In genomic region chr6:166502453-166502852, GRCh38 we compare ENCODE assay signal across 20 cellular contexts.
DNase-seq lines count a peak whose midpoint lies in the region; ATAC-seq and TF ChIP-seq lines count a peak whose summit lies in the region.
"Had no signal": no experiment of that assay in that cellular context is flagged by ENCODE, and none has a peak within 500 bp of the region (broad histone marks: within the 10 kb centered on the region; RNA-seq: fewer than 3 reads in every experiment).

No MANE protein-coding gene starts in this region.

- 45 to 62% (median 56%) methylated on average over 14 of the region's 14 CpGs for WGBS in heart left ventricle, 4 donors
- WGBS in neuronal stem cell (ENCODE audit: extremely low coverage in 2 of 2, insufficient read length in 2 of 2, insufficient replicate concordance in 1 of 2), 2 donors, result no CpG with 5 or more reads among the region's 14 CpGs

- no peaks in the 10 kb centered on the region for H3K9me3 Mint-ChIP-seq in type B pancreatic cell
- H3K9me3 Mint-ChIP-seq: HFFc6 had no signal

- H3K4me3 ChIP-seq in heart left ventricle (no peak overlapping the region), neuronal stem cell (ENCODE audit: low read length in 2 of 2) (no peak overlapping the region)

- H4K8ac ChIP-seq in neuronal stem cell (ENCODE audit: low read depth, low read length), result no peak overlapping the region

- H3K14ac ChIP-seq in neuronal stem cell (ENCODE audit: low read length), result no peak overlapping the region

- H3K4me1 ChIP-seq in heart left ventricle (peaks cover 0 to 7% (median 0%) of the 10 kb centered on the region in 12 donors), neuronal stem cell (ENCODE audit: control insufficient read depth in 2 of 2, insufficient read depth in 1 of 2, low read depth in 1 of 2, low read length in 2 of 2) (peaks cover 0 to 3% of the 10 kb centered on the region in 2 donors)

- ATAC-seq in heart left ventricle (peak; percentile 56 to 87 (median 78)), GM19324 (IDR thresholded peaks at IDR 0.05; ENCODE audit: low FRiP score, unreplicated experiment) (no peak)
- ATAC-seq: HepG2, Panc1 had no signal

- no peak overlapping the region for H3K4me2 ChIP-seq in neuronal stem cell (ENCODE audit: insufficient read depth, low read length, poor library complexity, severe bottlenecking)

- H3K27ac ChIP-seq in heart left ventricle (peak overlapping the region in 1 of 12 donors; percentile 10), neuronal stem cell (replicated peaks; ENCODE audit: low read length) (no peak overlapping the region)
- H3K27ac ChIP-seq: 22Rv1, C4-2B had no signal

- H3K4ac ChIP-seq in neuronal stem cell (ENCODE audit: low read length), result no peak overlapping the region

- H3K23ac ChIP-seq in neuronal stem cell (ENCODE audit: low read depth, low read length, poor library complexity), result no peak overlapping the region

- no peaks in the 10 kb centered on the region for H3K27me3 ChIP-seq in heart left ventricle
- H3K27me3 ChIP-seq in neuronal stem cell (ENCODE audit: control insufficient read depth in 3 of 3, insufficient read depth in 3 of 3, low read depth in 1 of 3, low read length in 3 of 3), result no peaks in the 10 kb centered on the region

- no peak overlapping the region for H2BK5ac ChIP-seq in neuronal stem cell (ENCODE audit: low read length)

- H2BK12ac ChIP-seq in neuronal stem cell (ENCODE audit: low read length), result no peak overlapping the region

- H3K9ac ChIP-seq in neuronal stem cell (ENCODE audit: low read depth, low read length, poor library complexity), result no peak overlapping the region

- peak; percentile 31 to 71 for DNase-seq in NCI-H524 (lab: John Stamatoyannopoulos, UW)
- DNase-seq in NCI-H524 treated with DMSO at 0.1 percent for 48 hours (lab: John Stamatoyannopoulos, UW), result no peak
- DNase-seq in heart left ventricle, result peak in 4 of 5 donors; percentile 36 to 83 (median 54)
- DNase-seq in neuronal stem cell (ENCODE audit: low spot score), result no peak
- no peak for DNase-seq in type B pancreatic cell (ENCODE audit: extremely low spot score, unreplicated experiment)
- DNase-seq in activated CD4-positive, alpha-beta T cell treated with anti-CD3 and anti-CD28 coated beads for 4 hours, result no peak
- DNase-seq in iPS-NIHi7 (ENCODE audit: extremely low spot score), result no peak
- DNase-seq: AML-193, H7, HFFc6, KBM-7, NCI-H1105 treated with DMSO at 0.1 percent for 48 hours, NCI-H1694, NCI-H2081 treated with DMSO at 0.1 percent for 48 hours, NCI-H510A had no signal

- H4K91ac ChIP-seq in neuronal stem cell (ENCODE audit: low read depth, low read length, poor library complexity), result no peak overlapping the region

- H3K36me3 ChIP-seq in heart left ventricle (peaks cover 0 to 83% (median 45%) of the 10 kb centered on the region in 9 donors), neuronal stem cell (replicated peaks in 1 of 2; ENCODE audit: control insufficient read depth in 2 of 2, insufficient read depth in 2 of 2, low read length in 2 of 2) (peaks cover 20 to 99% of the 10 kb centered on the region in 2 donors)

- intact Hi-C loops in heart left ventricle (cut with DNase I), result loop anchor here in 1 of 10 donors (5.0 kb wide), 1 partner anchor 125 kb away; the partner anchor contains the start of gene RPS6KA2

- H3K27ac Mint-ChIP-seq in type B pancreatic cell, result peak overlapping the region; percentile 48
- H3K27ac Mint-ChIP-seq: HFFc6 had no signal

- no peak overlapping the region for H3K4me3 Mint-ChIP-seq in type B pancreatic cell
- H3K4me3 Mint-ChIP-seq: HFFc6 had no signal

- H2BK120ac ChIP-seq in neuronal stem cell (ENCODE audit: low read depth, low read length), result no peak overlapping the region

- H3K18ac ChIP-seq in neuronal stem cell (ENCODE audit: low read length), result peak overlapping the region; percentile 6

- peaks cover 10% of the 10 kb centered on the region for H3K4me1 Mint-ChIP-seq in type B pancreatic cell (ENCODE audit: unreplicated experiment)

- no peaks in the 10 kb centered on the region for H3K27me3 Mint-ChIP-seq in type B pancreatic cell

- H3K9me3 ChIP-seq in heart left ventricle (no peaks in the 10 kb centered on the region), neuronal stem cell (replicated peaks in 1 of 2; ENCODE audit: control insufficient read depth in 2 of 2, insufficient read depth in 1 of 2, low read depth in 1 of 2, low read length in 2 of 2) (no peaks in the 10 kb centered on the region)

- TF ChIP-seq POLR2A in heart left ventricle (IDR thresholded peaks at IDR 0.05), result no peak

- no peaks in the 10 kb centered on the region for H3K79me1 ChIP-seq in neuronal stem cell (ENCODE audit: low read depth, low read length)

- H2AK5ac ChIP-seq in neuronal stem cell (ENCODE audit: low read depth, low read length), result no peak overlapping the region

- TF ChIP-seq CTCF in heart left ventricle (IDR thresholded peaks at IDR 0.05) (no peak), type B pancreatic cell (conservative IDR thresholded peaks at IDR 0.05) (no peak)

- H2AFZ ChIP-seq in neuronal stem cell (ENCODE audit: low read length), result no peak overlapping the region

- peaks cover 22% of the 10 kb centered on the region for H3K36me3 Mint-ChIP-seq in type B pancreatic cell

- no peak overlapping the region for H2BK15ac ChIP-seq in neuronal stem cell (ENCODE audit: low read length)

Comparison
In these comparisons a context has a peak if more than half of its experiments do, and no peak if none do; other contexts are left out.
1. DNase-seq: peak in NCI-H524 (2 of 2) and heart left ventricle (4 of 5); none in NCI-H524 treated with DMSO at 0.1 percent for 48 hours (single experiment), neuronal stem cell (single experiment), type B pancreatic cell (single experiment), activated CD4-positive, alpha-beta T cell treated with anti-CD3 and anti-CD28 coated beads for 4 hours (0 of 2) and iPS-NIHi7 (single experiment).